In genomic region chr13:97185751-97186150, GRCh38 we compare ENCODE assay signal across 1 cellular context.
TF ChIP-seq lines count a peak whose summit lies in the region.

No MANE protein-coding gene starts in this region.

TF ChIP-seq in GM23338, 12 proteins besides CTCF, POLR2A, EP300 and RAD21:
- TF ChIP-seq EZH2 (IDR thresholded peaks at IDR 0.05; ENCODE audit: low read depth, unreplicated experiment) (no peak), ETS1 (IDR thresholded peaks at IDR 0.05) (no peak), REST (IDR thresholded peaks at IDR 0.05; ENCODE audit: unreplicated experiment) (no peak), EZH2phosphoT487 (IDR thresholded peaks at IDR 0.05; ENCODE audit: unreplicated experiment) (no peak), STAT1 (IDR thresholded peaks at IDR 0.05; ENCODE audit: unreplicated experiment) (no peak), NANOG (IDR thresholded peaks at IDR 0.05; ENCODE audit: borderline replicate concordance) (no peak), JUNB (IDR thresholded peaks at IDR 0.05; ENCODE audit: unreplicated experiment) (no peak)
